ENCODE assay signal across 2 cellular contexts in genomic region chr6:79707621-79708020, GRCh38.
TF ChIP-seq lines count a peak whose summit lies in the region.

No MANE protein-coding gene starts in this region.

TF ChIP-seq in GM23338, 12 proteins besides CTCF, POLR2A, EP300 and RAD21 (continued from another document):
- TF ChIP-seq REST (IDR thresholded peaks at IDR 0.05; ENCODE audit: unreplicated experiment) = no peak
- no peak for TF ChIP-seq EZH2 (IDR thresholded peaks at IDR 0.05; ENCODE audit: low read depth, unreplicated experiment)
- TF ChIP-seq ZNF114 (CRISPR knock-in tag; IDR thresholded peaks at IDR 0.05) = no peak
- no peak for TF ChIP-seq ZNF331 (CRISPR knock-in tag; IDR thresholded peaks at IDR 0.05; ENCODE audit: low read depth)
- TF ChIP-seq EZH2phosphoT487 (IDR thresholded peaks at IDR 0.05; ENCODE audit: unreplicated experiment) = no peak
- TF ChIP-seq ETS1 (IDR thresholded peaks at IDR 0.05) = no peak
- no peak for TF ChIP-seq ZNF462 (CRISPR knock-in tag; IDR thresholded peaks at IDR 0.05)
- TF ChIP-seq STAT1 (IDR thresholded peaks at IDR 0.05; ENCODE audit: unreplicated experiment) = no peak
- TF ChIP-seq POLR2AphosphoS5 (IDR thresholded peaks at IDR 0.05; ENCODE audit: low read depth) = no peak
TF ChIP-seq in GM23338: peak in this region for 0.

TF ChIP-seq in WTC11, 78 proteins besides CTCF, POLR2A, EP300 and RAD21 (continued from another document):
- TF ChIP-seq ZMAT4 (CRISPR knock-in tag; IDR thresholded peaks at IDR 0.05) (no peak), TEAD1 (CRISPR knock-in tag; IDR thresholded peaks at IDR 0.05) (no peak), HMGA2 (CRISPR knock-in tag; IDR thresholded peaks at IDR 0.05) (no peak), CREM (CRISPR knock-in tag; IDR thresholded peaks at IDR 0.05) (no peak), ZNF219 (CRISPR knock-in tag; IDR thresholded peaks at IDR 0.05; ENCODE audit: borderline replicate concordance) (no peak), NFATC4 (CRISPR knock-in tag; IDR thresholded peaks at IDR 0.05) (no peak), ZNF416 (CRISPR knock-in tag; IDR thresholded peaks at IDR 0.05) (no peak), ATF1 (CRISPR knock-in tag; IDR thresholded peaks at IDR 0.05) (no peak), NR2C2 (CRISPR knock-in tag; IDR thresholded peaks at IDR 0.05) (no peak), TCF7 (CRISPR knock-in tag; IDR thresholded peaks at IDR 0.05; ENCODE audit: low read depth) (no peak)
TF ChIP-seq in WTC11: peak in this region for 0.
